In genomic region chr15:75043509-75044257, GRCh38 we compare ENCODE assay signal across 8 cellular contexts. TPM values are rescaled to one million over a fixed set of nuclear protein-coding genes. Genes with fewer than 3 reads are reported as not detected.
DNase-seq lines count a peak whose midpoint lies in the region; ATAC-seq and TF ChIP-seq lines count a peak whose summit lies in the region.

No MANE protein-coding gene starts in this region.

- 10 to 14% methylated on average over 17 to 18 of the region's 20 CpGs for WGBS in tibial nerve, 2 donors

- peaks cover 28% of the 10 kb centered on the region for H3K4me1 ChIP-seq in BE2C
- H3K4me1 ChIP-seq in duodenal mucosa (ENCODE audit: control insufficient read depth in 1 of 2, insufficient read depth in 2 of 2, low read length in 2 of 2) = peaks cover 58 to 70% of the 10 kb centered on the region in 2 donors
- peaks cover 6 to 71% (median 49%) of the 10 kb centered on the region in 4 donors for H3K4me1 ChIP-seq in tibial nerve

- peak overlapping the region; percentile 51 to 55 for H3K9ac ChIP-seq in duodenal mucosa (ENCODE audit: low read depth in 1 of 2, low read length in 2 of 2)

- TF ChIP-seq EP300 in tibial nerve (IDR thresholded peaks at IDR 0.05) = peak; percentile 92 to 96

- H3K36me3 ChIP-seq in BE2C (peaks cover 1% of the 10 kb centered on the region; the same call in 1 of the 2 replicates), duodenal mucosa (ENCODE audit: control insufficient read depth in 1 of 2, insufficient read depth in 2 of 2, low read length in 2 of 2) (peaks cover 0 to 5% of the 10 kb centered on the region in 2 donors), tibial nerve (peaks cover 0 to 7% (median 0%) of the 10 kb centered on the region in 3 donors)

- ATAC-seq in GM18907 (IDR thresholded peaks at IDR 0.05; ENCODE audit: unreplicated experiment) (peak; percentile 39), HG03066 (IDR thresholded peaks at IDR 0.05; ENCODE audit: low read depth, unreplicated experiment) (peak; percentile 24)

- H3K4me3 ChIP-seq in BE2C (ENCODE audit: low read depth, low read length) = no peak overlapping the region
- peak overlapping the region; percentile 13 to 37 for H3K4me3 ChIP-seq in duodenal mucosa (ENCODE audit: low read depth in 1 of 2, low read length in 2 of 2)
- peak overlapping the region in 2 of 4 donors; percentile 8 to 32 for H3K4me3 ChIP-seq in tibial nerve

- H3K27me3 ChIP-seq in BE2C (no peaks in the 10 kb centered on the region), duodenal mucosa (ENCODE audit: control insufficient read depth in 1 of 2, insufficient read depth in 2 of 2, low read length in 2 of 2) (no peaks in the 10 kb centered on the region), tibial nerve (no peaks in the 10 kb centered on the region)

- peak in 1 of 2 donors; percentile 52 for TF ChIP-seq POLR2A in tibial nerve (IDR thresholded peaks at IDR 0.05)

- H3K9me3 ChIP-seq in BE2C (no peaks in the 10 kb centered on the region), duodenal mucosa (ENCODE audit: control insufficient read depth in 1 of 2, low read length in 2 of 2) (no peaks in the 10 kb centered on the region), tibial nerve (no peaks in the 10 kb centered on the region)

- H3K27ac ChIP-seq in duodenal mucosa (ENCODE audit: low read depth, low read length) (peak overlapping the region; percentile 81), tibial nerve (peak overlapping the region; percentile 85 to 95 (median 88))

- DNase-seq in BE2C = peak; percentile 87
- peak; percentile 100 for DNase-seq in RPMI7951 (ENCODE audit: low read depth)
- DNase-seq in mesenteric fat pad (ENCODE audit: low spot score) = peak; percentile 97
- peak; percentile 96 for DNase-seq in tibial nerve (ENCODE audit: low spot score in 2 of 2)
- DNase-seq in activated CD4-positive, alpha-beta T cell treated with anti-CD3 and anti-CD28 coated beads for 1 hour = no peak

- TF ChIP-seq CTCF in BE2C (IDR thresholded peaks at IDR 0.05; ENCODE audit: low read depth, low read length) (peak; percentile 58), tibial nerve (IDR thresholded peaks at IDR 0.05) (peak; percentile 37 to 75 (median 67))

RNA-seq across cellular contexts. Expression of gene PPCDC, which starts 20.3 kb away (rescaled TPM):
- 37.0 TPM for polyA plus RNA-seq in BE2C (2012; ENCODE audit: insufficient read depth, insufficient read length, low read depth)
- total RNA-seq in RPMI7951 (2014; rRNA removed; shearing (Covaris generic)) = 17.9 and 32.4 TPM in 2 replicates
- total RNA-seq in mesenteric fat pad (11.5 TPM), tibial nerve (10 to 100 TPM; 19.8 to 42.5 (median 36.4) TPM)

RNA-seq across cellular contexts. Expression of gene SCAMP5, which starts 48.3 kb away (rescaled TPM):
- polyA plus RNA-seq in BE2C (2012; ENCODE audit: insufficient read depth, insufficient read length, low read depth) = 261 TPM
- total RNA-seq in RPMI7951 (2014; rRNA removed; shearing (Covaris generic)) = 4.0 and 4.4 TPM in 2 replicates
- total RNA-seq in mesenteric fat pad (1.7 TPM), tibial nerve (10 to 100 TPM in 2 of 4 donors, 1 to 10 TPM in 2; 1.5 to 14.1 (median 8.8) TPM)
